2 cellular contexts compared by ENCODE assay signal in genomic region chrX:45632506-45632905, GRCh38.
TF ChIP-seq lines count a peak whose summit lies in the region.

No MANE protein-coding gene starts in this region.

TF ChIP-seq in SK-N-SH, 30 proteins besides CTCF, POLR2A, EP300 and RAD21 (continued from another document):
- TF ChIP-seq, protein P1, sequence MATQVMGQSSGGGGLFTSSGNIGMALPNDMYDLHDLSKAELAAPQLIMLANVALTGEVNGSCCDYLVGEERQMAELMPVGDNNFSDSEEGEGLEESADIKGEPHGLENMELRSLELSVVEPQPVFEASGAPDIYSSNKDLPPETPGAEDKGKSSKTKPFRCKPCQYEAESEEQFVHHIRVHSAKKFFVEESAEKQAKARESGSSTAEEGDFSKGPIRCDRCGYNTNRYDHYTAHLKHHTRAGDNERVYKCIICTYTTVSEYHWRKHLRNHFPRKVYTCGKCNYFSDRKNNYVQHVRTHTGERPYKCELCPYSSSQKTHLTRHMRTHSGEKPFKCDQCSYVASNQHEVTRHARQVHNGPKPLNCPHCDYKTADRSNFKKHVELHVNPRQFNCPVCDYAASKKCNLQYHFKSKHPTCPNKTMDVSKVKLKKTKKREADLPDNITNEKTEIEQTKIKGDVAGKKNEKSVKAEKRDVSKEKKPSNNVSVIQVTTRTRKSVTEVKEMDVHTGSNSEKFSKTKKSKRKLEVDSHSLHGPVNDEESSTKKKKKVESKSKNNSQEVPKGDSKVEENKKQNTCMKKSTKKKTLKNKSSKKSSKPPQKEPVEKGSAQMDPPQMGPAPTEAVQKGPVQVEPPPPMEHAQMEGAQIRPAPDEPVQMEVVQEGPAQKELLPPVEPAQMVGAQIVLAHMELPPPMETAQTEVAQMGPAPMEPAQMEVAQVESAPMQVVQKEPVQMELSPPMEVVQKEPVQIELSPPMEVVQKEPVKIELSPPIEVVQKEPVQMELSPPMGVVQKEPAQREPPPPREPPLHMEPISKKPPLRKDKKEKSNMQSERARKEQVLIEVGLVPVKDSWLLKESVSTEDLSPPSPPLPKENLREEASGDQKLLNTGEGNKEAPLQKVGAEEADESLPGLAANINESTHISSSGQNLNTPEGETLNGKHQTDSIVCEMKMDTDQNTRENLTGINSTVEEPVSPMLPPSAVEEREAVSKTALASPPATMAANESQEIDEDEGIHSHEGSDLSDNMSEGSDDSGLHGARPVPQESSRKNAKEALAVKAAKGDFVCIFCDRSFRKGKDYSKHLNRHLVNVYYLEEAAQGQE (IDR thresholded peaks at IDR 0.05; ENCODE audit: low read depth, low read length), result no peak
- TF ChIP-seq PBX3 (IDR thresholded peaks at IDR 0.05) (no peak), RFX5 (IDR thresholded peaks at IDR 0.05; ENCODE audit: low read length) (no peak), TEAD4 (IDR thresholded peaks at IDR 0.05; ENCODE audit: borderline replicate concordance, insufficient read depth) (no peak), GATA2 (CRISPR knock-in tag; IDR thresholded peaks at IDR 0.05) (no peak), ELF1 (IDR thresholded peaks at IDR 0.05) (no peak), SIN3A (IDR thresholded peaks at IDR 0.05; ENCODE audit: borderline replicate concordance, low read depth, low read length) (no peak)
- TF ChIP-seq, protein P2, sequence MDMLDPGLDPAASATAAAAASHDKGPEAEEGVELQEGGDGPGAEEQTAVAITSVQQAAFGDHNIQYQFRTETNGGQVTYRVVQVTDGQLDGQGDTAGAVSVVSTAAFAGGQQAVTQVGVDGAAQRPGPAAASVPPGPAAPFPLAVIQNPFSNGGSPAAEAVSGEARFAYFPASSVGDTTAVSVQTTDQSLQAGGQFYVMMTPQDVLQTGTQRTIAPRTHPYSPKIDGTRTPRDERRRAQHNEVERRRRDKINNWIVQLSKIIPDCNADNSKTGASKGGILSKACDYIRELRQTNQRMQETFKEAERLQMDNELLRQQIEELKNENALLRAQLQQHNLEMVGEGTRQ (IDR thresholded peaks at IDR 0.05; ENCODE audit: borderline replicate concordance, low read depth, low read length), result no peak

TF ChIP-seq in WTC11, 78 proteins besides CTCF, POLR2A, EP300 and RAD21 (continued from another document):
- TF ChIP-seq E2F1 (CRISPR knock-in tag; IDR thresholded peaks at IDR 0.05), result no peak
